In genomic region chr2:101889460-101890098, GRCh38 we compare ENCODE assay signal across 17 cellular contexts.
"Had no signal": no experiment of that assay in that cellular context is flagged by ENCODE, and none has a peak within 500 bp of the region (broad histone marks: within the 10 kb centered on the region; RNA-seq: fewer than 3 reads in every experiment).

No MANE protein-coding gene starts in this region.

- H3K4me3 Mint-ChIP-seq: dendritic cell treated with granulocyte-macrophage colony-stimulating factor and Interleukin-4, amounts not matched to agents 40 ng/mL and 50 ng/mL, for 4 days; naive thymus-derived CD8-positive, alpha-beta T cell; WTC11 had no signal

- H3K9me3 Mint-ChIP-seq: naive thymus-derived CD8-positive, alpha-beta T cell had no signal

- H3K27ac Mint-ChIP-seq: activated naive CD4-positive, alpha-beta T cell treated with anti-CD3 and anti-CD28 coated beads, Interleukin-2, amount 50 U/mL, for 72 hours; WTC11 had no signal

- DNase-seq: activated gamma-delta T cell treated with Interleukin-2 at 50 U/mL for 16 hours; central memory CD4-positive, alpha-beta T cell; gastrocnemius medialis; islet precursor cell; midbrain; naive thymus-derived CD8-positive, alpha-beta T cell; posterior cingulate gyrus; right cardiac atrium; stimulated activated CD4-positive, alpha-beta T cell treated with anti-CD3 and anti-CD28 coated beads, Interleukin-2, amount 100 ng/mL, for 48 hours; stimulated activated naive CD8-positive, alpha-beta T cell treated with anti-CD3 and anti-CD28 coated beads, Interleukin-15, Interleukin-2, amounts not matched to agents 100 U/mL and 50 U/mL, for 24 hours; T-helper 2 cell; testis; transverse colon had no signal

- H3K27me3 Mint-ChIP-seq: dendritic cell treated with granulocyte-macrophage colony-stimulating factor and Interleukin-4, amounts not matched to agents 40 ng/mL and 50 ng/mL, for 4 days; naive thymus-derived CD8-positive, alpha-beta T cell had no signal

- ATAC-seq: activated naive CD4-positive, alpha-beta T cell treated with anti-CD3 and anti-CD28 coated beads, Interleukin-2, amount 50 U/mL, for 72 hours; gastrocnemius medialis; naive thymus-derived CD8-positive, alpha-beta T cell; right cardiac atrium; SK-N-SH treated with all-trans-retinoic acid at 6 μM for 48 hours; stimulated activated naive CD8-positive, alpha-beta T cell treated with anti-CD3 and anti-CD28 coated beads, Interleukin-15, Interleukin-2, amounts not matched to agents 100 U/mL and 50 U/mL, for 24 hours; WTC11 had no signal
